ENCODE assay signal across 26 cellular contexts in the genomic region with DNA sequence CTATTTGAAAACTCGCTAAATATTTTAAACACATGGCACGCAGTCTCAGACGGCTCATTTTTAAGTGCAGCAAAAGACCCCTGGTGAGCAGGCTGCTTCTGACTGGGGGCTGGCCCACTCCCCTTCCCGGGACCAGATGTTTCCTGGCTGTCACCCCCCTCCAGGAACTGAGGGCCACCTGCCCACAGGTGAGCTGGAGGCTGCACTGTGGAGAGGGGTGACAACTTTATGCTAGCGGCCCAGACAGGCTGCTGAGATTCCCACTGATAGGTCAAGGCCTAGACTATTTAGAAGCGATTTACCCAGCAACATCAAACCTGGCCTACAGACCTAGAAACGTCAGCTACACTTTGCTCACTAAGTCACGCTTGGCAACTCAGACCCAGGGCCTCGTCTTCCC.
DNase-seq lines count a peak whose midpoint lies in the region; ATAC-seq and TF ChIP-seq lines count a peak whose summit lies in the region.
"Had no signal": no experiment of that assay in that cellular context is flagged by ENCODE, and none has a peak within 500 bp of the region (broad histone marks: within the 10 kb centered on the region; RNA-seq: fewer than 3 reads in every experiment).

No MANE protein-coding gene starts in this region.

- no peak for ATAC-seq in natural killer cell treated with Interleukin-12 subunit alpha and Interleukin-12 subunit beta and Interleukin-15 and Interleukin-18, amount 100 ng/mL, for 72 hours
- ATAC-seq in upper lobe of right lung (no peak), HG03439 (IDR thresholded peaks at IDR 0.05; ENCODE audit: unreplicated experiment) (no peak), GM19463 (IDR thresholded peaks at IDR 0.05; ENCODE audit: unreplicated experiment) (no peak)
- ATAC-seq: GM23338, HepG2, mucosa of descending colon had no signal

- no peak overlapping the region for H3T11ph ChIP-seq in H9 (ENCODE audit: low read length)

- peak overlapping the region; percentile 95 for H3K27ac Mint-ChIP-seq in activated T-cell treated with anti-CD3 and anti-CD28 coated beads, Interleukin-2, amount 50 U/mL, for 24 hours
- H3K27ac Mint-ChIP-seq in H9 = peak overlapping the region in 2 of 3 experiments; percentile 0 to 27; a peak in 4 of 7 replicates
- peak overlapping the region; percentile 100 for H3K27ac Mint-ChIP-seq in activated naive CD8-positive, alpha-beta T cell
- peak overlapping the region; percentile 68 to 94 for H3K27ac Mint-ChIP-seq in natural killer cell treated with Interleukin-12 subunit alpha and Interleukin-12 subunit beta and Interleukin-15 and Interleukin-18, amount 100 ng/mL, for 72 hours
- H3K27ac Mint-ChIP-seq: GM23338, progenitor cell of endocrine pancreas had no signal

- H3K4me3 ChIP-seq in upper lobe of right lung = no peak overlapping the region
- H3K4me3 ChIP-seq: ascending aorta; BLaER1 treated with 17β-estradiol and CSF1 and Interleukin-3, amounts not matched to agents 10 nM and 100 nM; GM23338; left ventricle myocardium inferior; mucosa of descending colon; suprapubic skin; uterus had no signal

- WGBS in H9 (ENCODE audit: extremely low coverage, insufficient read length, low lambda C conversion rate) = no CpG with 5 or more reads among the region's 9 CpGs

- H3K79me1 ChIP-seq in H9 (ENCODE audit: insufficient read depth, low read depth, low read length, poor library complexity, severe bottlenecking) = no peaks in the 10 kb centered on the region

- H2BK5ac ChIP-seq in H9 (ENCODE audit: insufficient read length, low read length) = no peak overlapping the region

- H3K4ac ChIP-seq in H9 (ENCODE audit: low read depth, low read length) = no peak overlapping the region

- no peak overlapping the region for H2BK15ac ChIP-seq in H9 (ENCODE audit: low read depth, low read length)

- TF ChIP-seq CTCF in H9 (conservative IDR thresholded peaks at IDR 0.05) (no peak), upper lobe of right lung (IDR thresholded peaks at IDR 0.05) (no peak)

- no peak overlapping the region for H3K23ac ChIP-seq in H9 (ENCODE audit: insufficient read length, low read depth, low read length)

- no peak overlapping the region for H4K5ac ChIP-seq in H9 (ENCODE audit: insufficient read length, low read depth, low read length)

- no peak overlapping the region for H2AK5ac ChIP-seq in H9 (ENCODE audit: insufficient read length, low read length)

- intact Hi-C loops in upper lobe of right lung (cut with DNase I) = no loop called here

- H3K4me3 Mint-ChIP-seq in activated T-cell treated with anti-CD3 and anti-CD28 coated beads, Interleukin-2, amount 50 U/mL, for 24 hours = peak overlapping the region; percentile 4
- no peak overlapping the region for H3K4me3 Mint-ChIP-seq in H9
- peak overlapping the region; percentile 78 for H3K4me3 Mint-ChIP-seq in activated naive CD8-positive, alpha-beta T cell
- H3K4me3 Mint-ChIP-seq in natural killer cell treated with Interleukin-12 subunit alpha and Interleukin-12 subunit beta and Interleukin-15 and Interleukin-18, amount 100 ng/mL, for 72 hours = no peak overlapping the region
- H3K4me3 Mint-ChIP-seq: GM23338 had no signal

- no peak overlapping the region for H3K4me2 ChIP-seq in H9 (ENCODE audit: insufficient read depth, insufficient read length, low read length)
- H3K4me2 ChIP-seq: GM23338 had no signal

- H4K91ac ChIP-seq in H9 (ENCODE audit: insufficient read length, low read depth, low read length) = no peak overlapping the region

- peaks cover 72% of the 10 kb centered on the region for H3K4me1 Mint-ChIP-seq in activated T-cell treated with anti-CD3 and anti-CD28 coated beads, Interleukin-2, amount 50 U/mL, for 24 hours (ENCODE audit: low read depth)
- H3K4me1 Mint-ChIP-seq in H9 = peaks cover 9 to 10% of the 10 kb centered on the region in 2 experiments; a peak in 2 of 4 replicates
- H3K4me1 Mint-ChIP-seq in activated naive CD8-positive, alpha-beta T cell (ENCODE audit: low read depth) = peaks cover 80% of the 10 kb centered on the region
- H3K4me1 Mint-ChIP-seq in natural killer cell treated with Interleukin-12 subunit alpha and Interleukin-12 subunit beta and Interleukin-15 and Interleukin-18, amount 100 ng/mL, for 72 hours (ENCODE audit: low read depth in 2 of 2) = peaks cover 23 to 36% of the 10 kb centered on the region in 2 donors

- no peak overlapping the region for H3K56ac ChIP-seq in H9 (ENCODE audit: insufficient read length, low read depth, low read length)

- no peak overlapping the region for H3K14ac ChIP-seq in H9 (ENCODE audit: insufficient read depth, low read length)

- no peaks in the 10 kb centered on the region for H3K4me1 ChIP-seq in H9 (ENCODE audit: insufficient read depth, low read length)
- no peaks in the 10 kb centered on the region for H3K4me1 ChIP-seq in upper lobe of right lung
- H3K4me1 ChIP-seq: ascending aorta, left ventricle myocardium inferior, uterus had no signal

- no peaks in the 10 kb centered on the region for H3K79me2 ChIP-seq in H9 (ENCODE audit: insufficient read depth, low read length)

- no peak overlapping the region for H2AFZ ChIP-seq in H9 (ENCODE audit: low read length)
- H2AFZ ChIP-seq: GM23338 had no signal

- no peak overlapping the region for H2BK12ac ChIP-seq in H9 (ENCODE audit: insufficient read length, low read depth, low read length)

- H3K36me3 Mint-ChIP-seq in activated T-cell treated with anti-CD3 and anti-CD28 coated beads, Interleukin-2, amount 50 U/mL, for 24 hours (ENCODE audit: low read depth) = peaks cover 93% of the 10 kb centered on the region
- H3K36me3 Mint-ChIP-seq in H9 (ENCODE audit: insufficient read depth in 1 of 3, low read depth in 3 of 3) = peaks cover 0 to 1% (median 0%) of the 10 kb centered on the region in 3 experiments; a peak in 1 of 7 replicates
- peaks cover 12% of the 10 kb centered on the region for H3K36me3 Mint-ChIP-seq in activated naive CD8-positive, alpha-beta T cell
- H3K36me3 Mint-ChIP-seq in natural killer cell treated with Interleukin-12 subunit alpha and Interleukin-12 subunit beta and Interleukin-15 and Interleukin-18, amount 100 ng/mL, for 72 hours = no peaks in the 10 kb centered on the region

- H3K9me3 Mint-ChIP-seq in activated T-cell treated with anti-CD3 and anti-CD28 coated beads, Interleukin-2, amount 50 U/mL, for 24 hours = no peaks in the 10 kb centered on the region
- no peaks in the 10 kb centered on the region for H3K9me3 Mint-ChIP-seq in H9
- no peaks in the 10 kb centered on the region for H3K9me3 Mint-ChIP-seq in activated naive CD8-positive, alpha-beta T cell (ENCODE audit: low read depth)
- no peaks in the 10 kb centered on the region for H3K9me3 Mint-ChIP-seq in natural killer cell treated with Interleukin-12 subunit alpha and Interleukin-12 subunit beta and Interleukin-15 and Interleukin-18, amount 100 ng/mL, for 72 hours
- H3K9me3 Mint-ChIP-seq: GM23338 had no signal

- H4K20me1 ChIP-seq in H9 (ENCODE audit: control insufficient read depth, insufficient read depth, insufficient read length) = peaks cover 2% of the 10 kb centered on the region

- peak; percentile 43 for DNase-seq in activated T-cell treated with anti-CD3 and anti-CD28 coated beads, Interleukin-2, amount 50 U/mL, for 24 hours
- DNase-seq in activated T-cell treated with anti-CD3 and anti-CD28 coated beads, Interleukin-2, amount 50 U/mL, for 1 hour = no peak
- DNase-seq in H9 (no peak), upper lobe of right lung (no peak)
- DNase-seq in natural killer cell treated with Interleukin-12 subunit alpha and Interleukin-12 subunit beta and Interleukin-15 and Interleukin-18, amount 100 ng/mL, for 72 hours (ENCODE audit: low spot score) = no peak
- DNase-seq: DMS 273 treated with DMSO at 0.1 percent for 48 hours, left ventricle myocardium inferior, mucosa of descending colon, NCI-H1092, NCI-H2029, NCI-H345, NCI-H82, OCI-M1, Right ventricle myocardium superior, SW 1271, uterus had no signal

- H4K8ac ChIP-seq in H9 (replicated peaks; ENCODE audit: insufficient read length, low read depth, low read length) = no peak overlapping the region

- H3K18ac ChIP-seq in H9 (ENCODE audit: insufficient read length, low read depth, low read length) = no peak overlapping the region

- H3K23me2 ChIP-seq in H9 (ENCODE audit: insufficient read length, low read depth, low read length, poor library complexity, severe bottlenecking) = no peaks in the 10 kb centered on the region

- H3K36me3 ChIP-seq in upper lobe of right lung = no peaks in the 10 kb centered on the region
- H3K36me3 ChIP-seq: ascending aorta, left ventricle myocardium inferior, uterus had no signal

- H2BK120ac ChIP-seq in H9 (ENCODE audit: low read depth, low read length, poor library complexity, severe bottlenecking) = no peak overlapping the region

- H3K9me3 ChIP-seq in H9 (ENCODE audit: control insufficient read depth, low read depth, low read length) (no peaks in the 10 kb centered on the region), upper lobe of right lung (no peaks in the 10 kb centered on the region)
- H3K9me3 ChIP-seq: ascending aorta, left ventricle myocardium inferior, mucosa of descending colon, suprapubic skin, uterus had no signal

- H3K27me3 ChIP-seq in H9 (ENCODE audit: insufficient read depth, low read length) = no peaks in the 10 kb centered on the region
- no peaks in the 10 kb centered on the region for H3K27me3 ChIP-seq in upper lobe of right lung
- H3K27me3 ChIP-seq: ascending aorta; BLaER1 treated with 17β-estradiol and CSF1 and Interleukin-3, amounts not matched to agents 10 nM and 100 nM; suprapubic skin; uterus had no signal

- no peaks in the 10 kb centered on the region for H3K27me3 Mint-ChIP-seq in activated T-cell treated with anti-CD3 and anti-CD28 coated beads, Interleukin-2, amount 50 U/mL, for 24 hours
- no peaks in the 10 kb centered on the region; the same call in 1 of the 2 replicates for H3K27me3 Mint-ChIP-seq in H9 (ENCODE audit: low read depth)
- no peaks in the 10 kb centered on the region for H3K27me3 Mint-ChIP-seq in activated naive CD8-positive, alpha-beta T cell
- H3K27me3 Mint-ChIP-seq in natural killer cell treated with Interleukin-12 subunit alpha and Interleukin-12 subunit beta and Interleukin-15 and Interleukin-18, amount 100 ng/mL, for 72 hours = no peaks in the 10 kb centered on the region

- H2BK20ac ChIP-seq in H9 (ENCODE audit: low read depth, low read length, poor library complexity, severe bottlenecking) = no peak overlapping the region

- H3K27ac ChIP-seq in H9 (ENCODE audit: insufficient read length, low read depth, low read length) (no peak overlapping the region), upper lobe of right lung (no peak overlapping the region)
- H3K27ac ChIP-seq: ascending aorta; BLaER1 treated with 17β-estradiol and CSF1 and Interleukin-3, amounts not matched to agents 10 nM and 100 nM; epithelial cell of prostate; left ventricle myocardium inferior; suprapubic skin; uterus had no signal

- H3K9ac ChIP-seq in H9 (ENCODE audit: extremely low read depth, insufficient read length, low read length) = no peak overlapping the region
- H3K9ac ChIP-seq: BLaER1 treated with 17β-estradiol and CSF1 and Interleukin-3, amounts not matched to agents 10 nM and 100 nM had no signal

Comparison
In these comparisons a context has a peak if more than half of its experiments do, and no peak if none do; other contexts are left out.
1. H3K27ac Mint-ChIP-seq: peak in every context shown above with its lines; median percentile 100 in activated naive CD8-positive, alpha-beta T cell; 95 in activated T-cell treated with anti-CD3 and anti-CD28 coated beads, Interleukin-2, amount 50 U/mL, for 24 hours; 81 in natural killer cell treated with Interleukin-12 subunit alpha and Interleukin-12 subunit beta and Interleukin-15 and Interleukin-18, amount 100 ng/mL, for 72 hours; 14 in H9.
2. H3K4me3 Mint-ChIP-seq: peak in activated T-cell treated with anti-CD3 and anti-CD28 coated beads, Interleukin-2, amount 50 U/mL, for 24 hours (single experiment) and activated naive CD8-positive, alpha-beta T cell (single experiment); none in H9 (0 of 2) and natural killer cell treated with Interleukin-12 subunit alpha and Interleukin-12 subunit beta and Interleukin-15 and Interleukin-18, amount 100 ng/mL, for 72 hours (single experiment).